ENCODE assay signal across 16 cellular contexts in genomic region chr5:43658499-43658898, GRCh38. TPM values are rescaled to one million over a fixed set of nuclear protein-coding genes. Genes with fewer than 3 reads are reported as not detected.
DNase-seq lines count a peak whose midpoint lies in the region; ATAC-seq and TF ChIP-seq lines count a peak whose summit lies in the region.
"Had no signal": no experiment of that assay in that cellular context is flagged by ENCODE, and none has a peak within 500 bp of the region (broad histone marks: within the 10 kb centered on the region; RNA-seq: fewer than 3 reads in every experiment).

No MANE protein-coding gene starts in this region.

- ATAC-seq in PC-3 (peak; percentile 85), aorta (ENCODE audit: low FRiP score) (no peak)
- ATAC-seq: HepG2 had no signal

- no peak overlapping the region for H3K4me2 ChIP-seq in PC-3 (ENCODE audit: low read length)

- CTCF ChIA-PET in PC-3 (lab: Charles Lee) = no interaction called here
- CTCF ChIA-PET in activated CD4-positive, alpha-beta memory T cell treated with anti-CD3 and anti-CD28 coated beads for 36 hours (lab: Charles Lee) = interaction anchor here (1.8 kb wide), 1 partner anchor 27 kb away, joined by 7 read pairs; no protein-coding TSS in a partner anchor

- no peaks in the 10 kb centered on the region for H4K20me1 ChIP-seq in PC-3 (ENCODE audit: low read length)

- H2AFZ ChIP-seq in PC-3 (ENCODE audit: low read length) = no peak overlapping the region

- no peak overlapping the region for H3K27ac Mint-ChIP-seq in activated CD4-positive, alpha-beta memory T cell treated with anti-CD3 and anti-CD28 coated beads for 36 hours
- H3K27ac Mint-ChIP-seq in immature natural killer cell = peak overlapping the region in 2 of 6 donors; percentile 33 to 39
- H3K27ac Mint-ChIP-seq: activated naive CD8-positive, alpha-beta T cell had no signal

- H3K36me3 ChIP-seq in PC-3 (ENCODE audit: low read depth, low read length) (no peaks in the 10 kb centered on the region; the same call in 1 of the 2 replicates), aorta (ENCODE audit: control insufficient read depth in 1 of 2, insufficient read depth in 2 of 2, low read length in 1 of 2) (peaks cover 0 to 5% of the 10 kb centered on the region in 2 donors)

- H3K4me1 Mint-ChIP-seq in activated CD4-positive, alpha-beta memory T cell treated with anti-CD3 and anti-CD28 coated beads for 36 hours (ENCODE audit: low read depth) = no peaks in the 10 kb centered on the region
- peaks cover 0 to 9% of the 10 kb centered on the region in 2 donors for H3K4me1 Mint-ChIP-seq in immature natural killer cell

- intact Hi-C loops in PC-3 (cut with micrococcal nuclease) = no loop called here
- intact Hi-C loops in activated CD4-positive, alpha-beta memory T cell treated with anti-CD3 and anti-CD28 coated beads for 36 hours (cut with micrococcal nuclease) = no loop called here
- intact Hi-C loops in aorta (cut with DNase I) = no loop called here

- H3K27ac ChIP-seq in PC-3 (ENCODE audit: low read length) = peak overlapping the region; percentile 59
- no peak overlapping the region for H3K27ac ChIP-seq in aorta (ENCODE audit: low read depth in 1 of 2, low read length in 2 of 2)
- H3K27ac ChIP-seq: SJCRH30 had no signal

- no peaks in the 10 kb centered on the region for H3K27me3 Mint-ChIP-seq in activated CD4-positive, alpha-beta memory T cell treated with anti-CD3 and anti-CD28 coated beads for 36 hours
- H3K27me3 Mint-ChIP-seq in immature natural killer cell (ENCODE audit: low read depth in 3 of 3) = no peaks in the 10 kb centered on the region
- H3K27me3 Mint-ChIP-seq: activated naive CD8-positive, alpha-beta T cell had no signal

- no peak overlapping the region for H3K4me3 Mint-ChIP-seq in activated CD4-positive, alpha-beta memory T cell treated with anti-CD3 and anti-CD28 coated beads for 36 hours
- H3K4me3 Mint-ChIP-seq in immature natural killer cell = no peak overlapping the region
- H3K4me3 Mint-ChIP-seq: activated naive CD8-positive, alpha-beta T cell had no signal

- no peaks in the 10 kb centered on the region for H3F3A ChIP-seq in PC-3 (ENCODE audit: low read length, unreplicated experiment)

- H3K4me1 ChIP-seq in PC-3 (ENCODE audit: insufficient read depth, low read length) (no peaks in the 10 kb centered on the region), aorta (ENCODE audit: control insufficient read depth in 1 of 2, insufficient read depth in 2 of 2, low read length in 2 of 2) (no peaks in the 10 kb centered on the region)
- H3K4me1 ChIP-seq: SJCRH30 had no signal

- H3K9me3 Mint-ChIP-seq in activated CD4-positive, alpha-beta memory T cell treated with anti-CD3 and anti-CD28 coated beads for 36 hours = peaks cover 3% of the 10 kb centered on the region
- H3K9me3 Mint-ChIP-seq in immature natural killer cell = no peaks in the 10 kb centered on the region

- peak; percentile 52 for DNase-seq in AG09319 (ENCODE audit: extremely low read depth, low read depth)
- peak; percentile 41 for DNase-seq in PC-3
- DNase-seq in epithelial cell of esophagus (ENCODE audit: low read depth) = peak; percentile 27
- peak; percentile 70 for DNase-seq in non-pigmented ciliary epithelial cell (ENCODE audit: low read depth)
- no peak for DNase-seq in activated CD4-positive, alpha-beta memory T cell treated with anti-CD3 and anti-CD28 coated beads for 36 hours
- DNase-seq in T-helper 2 cell = no peak
- DNase-seq in aorta = no peak
- DNase-seq in immature natural killer cell = no peak
- DNase-seq: C1 segment of cervical spinal cord; effector CD4-positive, alpha-beta T cell; NCI-H1417 treated with DMSO at 0.1 percent for 48 hours; NCI-H748 treated with DMSO at 0.1 percent for 48 hours; occipital lobe; SJCRH30 had no signal

- TF ChIP-seq CTCF in AG09319 (IDR thresholded peaks at IDR 0.05; ENCODE audit: low read depth, low read length) = no peak
- TF ChIP-seq CTCF in PC-3 (conservative IDR thresholded peaks at IDR 0.05; ENCODE audit: low read depth, low read length) = no peak
- no peak for TF ChIP-seq CTCF in epithelial cell of esophagus (IDR thresholded peaks at IDR 0.05; ENCODE audit: insufficient read depth, low read depth, low read length, missing control alignments)

- H3K9me3 ChIP-seq in PC-3 (ENCODE audit: low read length) (no peaks in the 10 kb centered on the region), aorta (ENCODE audit: control insufficient read depth, low read length) (no peaks in the 10 kb centered on the region)
- H3K9me3 ChIP-seq: SJCRH30 had no signal

- H3K4me3 ChIP-seq in PC-3 (ENCODE audit: low read length) (no peak overlapping the region), epithelial cell of esophagus (ENCODE audit: low read length) (no peak overlapping the region), aorta (ENCODE audit: low read length in 2 of 2) (no peak overlapping the region)
- H3K4me3 ChIP-seq: SJCRH30 had no signal

- H3K79me2 ChIP-seq in PC-3 (ENCODE audit: low read length) = no peaks in the 10 kb centered on the region

- peaks cover 56% of the 10 kb centered on the region for H3K36me3 Mint-ChIP-seq in activated CD4-positive, alpha-beta memory T cell treated with anti-CD3 and anti-CD28 coated beads for 36 hours
- H3K36me3 Mint-ChIP-seq in immature natural killer cell = peaks cover 27 to 48% (median 33%) of the 10 kb centered on the region in 3 donors

- no peak overlapping the region for H3K9ac ChIP-seq in PC-3 (ENCODE audit: low read length)

- H3K27me3 ChIP-seq in PC-3 (ENCODE audit: low read length) = no peaks in the 10 kb centered on the region
- no peaks in the 10 kb centered on the region for H3K27me3 ChIP-seq in aorta (ENCODE audit: control insufficient read depth in 1 of 2, insufficient read depth in 2 of 2, low read length in 1 of 2)
- H3K27me3 ChIP-seq: SJCRH30 had no signal

- BruUV-seq in PC-3 (replicated peaks; lab: Mats Ljungman, UMichigan) = no TSS peak

- POLR2A ChIA-PET in PC-3 (lab: Charles Lee; ENCODE audit: unreplicated experiment) = no interaction called here
- POLR2A ChIA-PET in activated CD4-positive, alpha-beta memory T cell treated with anti-CD3 and anti-CD28 coated beads for 36 hours (lab: Charles Lee) = no interaction called here

- H3K9me2 ChIP-seq in PC-3 (replicated peaks; ENCODE audit: low read length) = no peaks in the 10 kb centered on the region

RNA-seq across cellular contexts. Expression of gene NNT, which starts 55.5 kb away (rescaled TPM):
- total RNA-seq in PC-3 (2014; rRNA removed) (15.1 and 15.6 TPM in 2 replicates), aorta (10 to 100 TPM; 53.6 to 69.4 TPM)
- total RNA-seq in activated CD4-positive, alpha-beta memory T cell treated with anti-CD3 and anti-CD28 coated beads for 36 hours = 10 to 100 TPM; 96.6 to 99.9 TPM
- polyA plus RNA-seq in aorta (10 to 100 TPM; 13.9 to 20.4 TPM), immature natural killer cell (10 to 100 TPM; 49.5 to 78.0 (median 60.6) TPM)

Comparison
In these comparisons a context has a peak if more than half of its experiments do, and no peak if none do; other contexts are left out.
1. DNase-seq: peak in AG09319 (single experiment), PC-3 (single experiment), epithelial cell of esophagus (single experiment) and non-pigmented ciliary epithelial cell (single experiment); none in activated CD4-positive, alpha-beta memory T cell treated with anti-CD3 and anti-CD28 coated beads for 36 hours (single experiment), T-helper 2 cell (0 of 5), aorta (0 of 2) and immature natural killer cell (0 of 3).